ENCODE assay signal across 8 cellular contexts in genomic region chr19:14081797-14082674, GRCh38. TPM values are rescaled to one million over a fixed set of nuclear protein-coding genes. Genes with fewer than 3 reads are reported as not detected.
A peak's percentile ranks its signal among the peaks of the same experiment; 100 is the strongest.
DNase-seq lines count a peak whose midpoint lies in the region; ATAC-seq and TF ChIP-seq lines count a peak whose summit lies in the region.

No MANE protein-coding gene starts in this region.

- H3K9me3 ChIP-seq in CD4-positive, alpha-beta T cell (ENCODE audit: control insufficient read depth, low read length), result no peaks in the 10 kb centered on the region
- H3K9me3 ChIP-seq in Peyer's patch, result no peaks in the 10 kb centered on the region
- no peaks in the 10 kb centered on the region for H3K9me3 ChIP-seq in colonic mucosa
- no peaks in the 10 kb centered on the region for H3K9me3 ChIP-seq in mucosa of rectum (ENCODE audit: control insufficient read depth in 2 of 2, low read length in 2 of 2)

- no peak for ATAC-seq in CD4-positive, alpha-beta T cell (ENCODE audit: poor library complexity)
- peak; percentile 10 for ATAC-seq in GM21737 (IDR thresholded peaks at IDR 0.05; ENCODE audit: unreplicated experiment)

- no peaks in the 10 kb centered on the region for H3K27me3 ChIP-seq in CD4-positive, alpha-beta T cell (ENCODE audit: control insufficient read depth, insufficient read depth, low read length)
- no peaks in the 10 kb centered on the region for H3K27me3 ChIP-seq in Peyer's patch
- no peaks in the 10 kb centered on the region for H3K27me3 ChIP-seq in colonic mucosa
- H3K27me3 ChIP-seq in mucosa of rectum (ENCODE audit: control insufficient read depth in 2 of 2, insufficient read depth in 2 of 2, low read length in 2 of 2), result no peaks in the 10 kb centered on the region

- CTCF ChIA-PET in CD4-positive, alpha-beta T cell (lab: Charles Lee), result interaction anchor here (0.7 to 4.6 kb wide), 6 partner anchors 10 to 932 kb away, joined by 3 to 26 read pairs (median 4); partner anchors contain the start of genes ASF1B, IER2, MISP3 and STX10

- peaks cover 14% of the 10 kb centered on the region for H3K4me1 Mint-ChIP-seq in CD4-positive, alpha-beta T cell (ENCODE audit: low read depth)

- peak overlapping the region; percentile 73 for H3K27ac Mint-ChIP-seq in CD4-positive, alpha-beta T cell

- peak in 1 of 10 experiments; percentile 22 for DNase-seq in CD4-positive, alpha-beta T cell
- DNase-seq in Peyer's patch (peak in 2 of 3 donors; percentile 63 to 73), colonic mucosa (peak; percentile 57), ureter (ENCODE audit: low spot score) (peak; percentile 79), A172 (ENCODE audit: low spot score) (no peak), COR-L47 (lab: John Stamatoyannopoulos, UW) (no peak)

- intact Hi-C loops in CD4-positive, alpha-beta T cell (cut with DNase I, micrococcal nuclease), result loop anchor here (2.0 to 10.0 kb wide), 7 partner anchors 35 to 613 kb away; partner anchors contain the start of genes ASF1B (in 1 of the 2), C19orf53 (in 1 of the 2), DCAF15 (in 1 of the 2) and NDUFB7 (in 1 of the 2)
- intact Hi-C loops in colonic mucosa (cut with DNase I), result no loop called here

- H3K4me3 Mint-ChIP-seq in CD4-positive, alpha-beta T cell, result peak overlapping the region; percentile 91

- H3K4me3 ChIP-seq in Peyer's patch, result peak overlapping the region; percentile 50 to 83 (median 66)
- peak overlapping the region; percentile 67 for H3K4me3 ChIP-seq in colonic mucosa
- H3K4me3 ChIP-seq in mucosa of rectum (ENCODE audit: low read length in 2 of 2), result peak overlapping the region; percentile 85 to 90

- no peaks in the 10 kb centered on the region for H3K27me3 Mint-ChIP-seq in CD4-positive, alpha-beta T cell

- TF ChIP-seq POLR2A in Peyer's patch (IDR thresholded peaks at IDR 0.05), result no peak

- H3K36me3 ChIP-seq in Peyer's patch (no peaks in the 10 kb centered on the region), colonic mucosa (no peaks in the 10 kb centered on the region), mucosa of rectum (ENCODE audit: control insufficient read depth in 2 of 2, insufficient read depth in 2 of 2, low read length in 2 of 2) (no peaks in the 10 kb centered on the region)

- H3K4me1 ChIP-seq in Peyer's patch (peaks cover 0 to 22% (median 4%) of the 10 kb centered on the region in 4 donors), colonic mucosa (peaks cover 4% of the 10 kb centered on the region), mucosa of rectum (ENCODE audit: control insufficient read depth in 2 of 2, insufficient read depth in 2 of 2, low read length in 2 of 2) (peaks cover 20 to 21% of the 10 kb centered on the region in 2 donors)

- no peak for TF ChIP-seq CTCF in CD4-positive, alpha-beta T cell (IDR thresholded peaks at IDR 0.05)
- TF ChIP-seq CTCF in Peyer's patch (IDR thresholded peaks at IDR 0.05) (no peak), colonic mucosa (IDR thresholded peaks at IDR 0.05) (no peak)

- peak overlapping the region; percentile 72 for H3K27ac ChIP-seq in CD4-positive, alpha-beta T cell (ENCODE audit: low read depth, low read length)
- peak overlapping the region; percentile 81 to 95 (median 84) for H3K27ac ChIP-seq in Peyer's patch
- peak overlapping the region; percentile 95 for H3K27ac ChIP-seq in colonic mucosa
- peak overlapping the region; percentile 93 to 96 for H3K27ac ChIP-seq in mucosa of rectum (ENCODE audit: low read depth in 2 of 2, low read length in 2 of 2)

- H3K9ac ChIP-seq in colonic mucosa (ENCODE audit: low read depth in 2 of 2, low read length in 2 of 2) (peak overlapping the region; percentile 90 to 99), mucosa of rectum (ENCODE audit: low read depth in 1 of 2, low read length in 2 of 2) (peak overlapping the region; percentile 87 to 97)

- POLR2A ChIA-PET in CD4-positive, alpha-beta T cell (lab: Charles Lee), result interaction anchor here (0.6 to 3.0 kb wide), 9 partner anchors 8 to 337 kb away, joined by 3 to 33 read pairs (median 4); partner anchors contain the start of genes ASF1B, DDX39A, IL27RA and PRKACA

- H3K9me3 Mint-ChIP-seq in CD4-positive, alpha-beta T cell, result no peaks in the 10 kb centered on the region

- no peaks in the 10 kb centered on the region for H3K36me3 Mint-ChIP-seq in CD4-positive, alpha-beta T cell (ENCODE audit: low read depth)

RNA-seq across cellular contexts. Expression of gene C19orf67, which starts 3.5 kb away (rescaled TPM):
- total RNA-seq in CD4-positive, alpha-beta T cell, result not detected
- not detected for total RNA-seq in Peyer's patch
- under 1 TPM in 1 of 2 donors, not detected in 1; 0.19 TPM for total RNA-seq in colonic mucosa
- total RNA-seq in ureter, result not detected
- total RNA-seq in A172 (2014; rRNA removed; shearing (Covaris generic)), result not detected in 2 replicates

RNA-seq across cellular contexts. Expression of gene SAMD1, which starts 8.5 kb away (rescaled TPM):
- 10 to 100 TPM; 29.4 to 30.1 TPM for total RNA-seq in CD4-positive, alpha-beta T cell
- total RNA-seq in Peyer's patch, result 10 to 100 TPM; 28.9 to 64.4 (median 33.9) TPM
- total RNA-seq in colonic mucosa, result 10 to 100 TPM; 52.9 to 91.3 TPM
- 24.3 TPM for total RNA-seq in ureter
- total RNA-seq in A172 (2014; rRNA removed; shearing (Covaris generic)), result 25.2 and 36.0 TPM in 2 replicates

RNA-seq across cellular contexts. Expression of gene MISP3, which starts 9.4 kb away (rescaled TPM):
- under 1 TPM; 0.39 to 0.49 TPM for total RNA-seq in CD4-positive, alpha-beta T cell
- total RNA-seq in Peyer's patch (10 to 100 TPM; 25.6 to 58.5 (median 40.7) TPM), colonic mucosa (10 to 100 TPM; 32.7 to 50.0 TPM), ureter (4.3 TPM)
- total RNA-seq in A172 (2014; rRNA removed; shearing (Covaris generic)), result 0.43 and 2.5 TPM in 2 replicates

RNA-seq across cellular contexts. Expression of gene PALM3, which starts 20.2 kb away (rescaled TPM):
- total RNA-seq in CD4-positive, alpha-beta T cell, result under 1 TPM in 1 of 2 experiments, not detected in 1; 0.25 TPM
- total RNA-seq in Peyer's patch (under 1 TPM in 2 of 4 donors, not detected in 2; 0.53 to 0.54 TPM), colonic mucosa (1 to 10 TPM in 1 of 2 donors, under 1 TPM in 1; 0.37 to 1.6 TPM), ureter (24.1 TPM)
- 3.0 and 6.2 TPM in 2 replicates for total RNA-seq in A172 (2014; rRNA removed; shearing (Covaris generic))

RNA-seq across cellular contexts. Expression of gene PRKACA, which starts 35.5 kb away (rescaled TPM):
- total RNA-seq in CD4-positive, alpha-beta T cell, result 10 to 100 TPM; 27.4 to 29.8 TPM
- total RNA-seq in Peyer's patch (10 to 100 TPM; 18.2 to 39.8 (median 30.0) TPM), colonic mucosa (10 to 100 TPM; 71.0 to 89.3 TPM), ureter (89.3 TPM)
- 43.1 and 72.6 TPM in 2 replicates for total RNA-seq in A172 (2014; rRNA removed; shearing (Covaris generic))

Comparison
In these comparisons a context has a peak if more than half of its experiments do, and no peak if none do; other contexts are left out.
1. DNase-seq: peak in Peyer's patch (2 of 3), colonic mucosa (single experiment) and ureter (single experiment); none in A172 (single experiment) and COR-L47 (single experiment).
2. Peak in every context shown above with its lines, with median percentiles within 50 percentile points of each other: H3K27ac ChIP-seq and H3K4me3 ChIP-seq.